ENCODE assay signal across 13 cellular contexts in the genomic region with DNA sequence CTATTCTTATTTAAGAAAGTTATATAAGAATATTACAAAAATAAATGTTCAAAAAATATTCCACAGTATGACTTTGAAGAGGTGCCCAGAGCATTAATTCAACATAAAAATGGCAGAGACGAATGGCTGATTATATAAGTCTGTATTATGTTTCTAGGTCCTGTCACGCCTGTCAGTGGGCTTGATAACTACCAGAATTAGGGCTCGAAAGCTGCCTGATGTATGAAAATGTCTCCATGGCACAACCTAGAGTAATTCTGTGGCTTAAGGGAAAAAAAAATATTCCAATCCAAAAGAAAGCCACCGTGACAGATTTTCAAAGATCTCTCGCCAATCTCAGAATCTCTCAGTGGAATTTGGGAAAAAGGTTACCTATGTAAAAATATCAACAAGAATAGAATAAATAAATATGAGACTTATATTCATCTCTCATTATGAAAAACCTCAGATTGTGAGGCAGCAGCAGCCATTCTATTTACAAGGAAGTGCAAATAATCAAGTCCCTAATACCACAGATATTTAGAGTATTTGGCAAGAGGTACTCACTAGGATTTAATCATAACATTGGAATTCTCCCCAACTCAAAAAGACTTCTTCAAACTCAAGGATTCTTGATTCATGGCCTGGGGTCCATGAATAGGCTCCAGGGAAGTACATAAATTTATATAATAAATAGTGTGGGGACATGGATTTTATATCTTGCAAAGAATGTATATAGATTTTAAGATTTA.
DNase-seq lines count a peak whose midpoint lies in the region; TF ChIP-seq lines count a peak whose summit lies in the region.
"Had no signal": no experiment of that assay in that cellular context is flagged by ENCODE, and none has a peak within 500 bp of the region (broad histone marks: within the 10 kb centered on the region; RNA-seq: fewer than 3 reads in every experiment).

No MANE protein-coding gene starts in this region.

- DNase-seq in HCEC 1CT (peak; percentile 62), adipocyte (ENCODE audit: low read depth) (peak; percentile 51), fibroblast of the aortic adventitia (ENCODE audit: low read depth) (peak; percentile 72), tibial artery (no peak), NCI-H69 (lab: John Stamatoyannopoulos, UW) (no peak), NCI-H2171 (lab: John Stamatoyannopoulos, UW) (no peak), hypothalamus (lab: John Stamatoyannopoulos, UW) (no peak)
- DNase-seq: activated CD4-positive, alpha-beta T cell treated with anti-CD3 and anti-CD28 coated beads, Interleukin-2, amount 50 U/mL, for 48 hours; amniotic stem cell; CD4-positive, alpha-beta T cell; foreskin melanocyte; NCI-H2081 treated with DMSO at 0.1 percent for 48 hours had no signal

- intact Hi-C loops in tibial artery (cut with DNase I; ENCODE audit: low total_unique reads): no loop called here

- H3K36me3 ChIP-seq in adipocyte (ENCODE audit: control insufficient read depth, insufficient read depth, low read length, severe bottlenecking) (no peaks in the 10 kb centered on the region), tibial artery (no peaks in the 10 kb centered on the region)
- H3K36me3 ChIP-seq: SJSA1 had no signal

- H3K27ac ChIP-seq in tibial artery: peak overlapping the region; percentile 14 to 38
- H3K27ac ChIP-seq: SJSA1 had no signal

- H3K4me1 ChIP-seq in adipocyte (ENCODE audit: control insufficient read depth, insufficient read depth, low read length) (peaks cover 56% of the 10 kb centered on the region), tibial artery (peaks cover 0 to 23% (median 0%) of the 10 kb centered on the region in 4 donors)

- TF ChIP-seq CTCF in fibroblast of the aortic adventitia (IDR thresholded peaks at IDR 0.05; ENCODE audit: insufficient read depth, low read length): no peak
- no peak for TF ChIP-seq CTCF in tibial artery (IDR thresholded peaks at IDR 0.05)

- peak overlapping the region; percentile 73 for H3K9ac ChIP-seq in adipocyte (ENCODE audit: low read length)

- H3K27me3 ChIP-seq in adipocyte (replicated peaks; ENCODE audit: control insufficient read depth, insufficient read depth, low read length) (no peaks in the 10 kb centered on the region), tibial artery (no peaks in the 10 kb centered on the region)
- H3K27me3 ChIP-seq: SJSA1 had no signal

- H3K9me3 ChIP-seq in adipocyte (ENCODE audit: control insufficient read depth, low read length) (no peaks in the 10 kb centered on the region), tibial artery (no peaks in the 10 kb centered on the region)
- H3K9me3 ChIP-seq: SJSA1 had no signal

- H3K4me3 ChIP-seq in adipocyte (ENCODE audit: low read length): no peak overlapping the region
- H3K4me3 ChIP-seq in fibroblast of the aortic adventitia (ENCODE audit: low read depth, low read length): no peak overlapping the region
- H3K4me3 ChIP-seq in tibial artery: no peak overlapping the region
- H3K4me3 ChIP-seq: SJSA1 had no signal

Comparison
In these comparisons a context has a peak if more than half of its experiments do, and no peak if none do; other contexts are left out.
1. DNase-seq: peak in HCEC 1CT (single experiment), adipocyte (single experiment) and fibroblast of the aortic adventitia (single experiment); none in tibial artery (0 of 2), NCI-H69 (single experiment), NCI-H2171 (single experiment) and hypothalamus (0 of 51).